ENCODE assay signal across 2 cellular contexts in genomic region chr10:42827201-42827600, GRCh38.
TF ChIP-seq lines count a peak whose summit lies in the region.

No MANE protein-coding gene starts in this region.

TF ChIP-seq in SK-N-SH, 30 proteins besides CTCF, POLR2A, EP300 and RAD21 (continued from another document):
- no peak for TF ChIP-seq MAX (IDR thresholded peaks at IDR 0.05; ENCODE audit: low read depth)
- TF ChIP-seq, protein P1, sequence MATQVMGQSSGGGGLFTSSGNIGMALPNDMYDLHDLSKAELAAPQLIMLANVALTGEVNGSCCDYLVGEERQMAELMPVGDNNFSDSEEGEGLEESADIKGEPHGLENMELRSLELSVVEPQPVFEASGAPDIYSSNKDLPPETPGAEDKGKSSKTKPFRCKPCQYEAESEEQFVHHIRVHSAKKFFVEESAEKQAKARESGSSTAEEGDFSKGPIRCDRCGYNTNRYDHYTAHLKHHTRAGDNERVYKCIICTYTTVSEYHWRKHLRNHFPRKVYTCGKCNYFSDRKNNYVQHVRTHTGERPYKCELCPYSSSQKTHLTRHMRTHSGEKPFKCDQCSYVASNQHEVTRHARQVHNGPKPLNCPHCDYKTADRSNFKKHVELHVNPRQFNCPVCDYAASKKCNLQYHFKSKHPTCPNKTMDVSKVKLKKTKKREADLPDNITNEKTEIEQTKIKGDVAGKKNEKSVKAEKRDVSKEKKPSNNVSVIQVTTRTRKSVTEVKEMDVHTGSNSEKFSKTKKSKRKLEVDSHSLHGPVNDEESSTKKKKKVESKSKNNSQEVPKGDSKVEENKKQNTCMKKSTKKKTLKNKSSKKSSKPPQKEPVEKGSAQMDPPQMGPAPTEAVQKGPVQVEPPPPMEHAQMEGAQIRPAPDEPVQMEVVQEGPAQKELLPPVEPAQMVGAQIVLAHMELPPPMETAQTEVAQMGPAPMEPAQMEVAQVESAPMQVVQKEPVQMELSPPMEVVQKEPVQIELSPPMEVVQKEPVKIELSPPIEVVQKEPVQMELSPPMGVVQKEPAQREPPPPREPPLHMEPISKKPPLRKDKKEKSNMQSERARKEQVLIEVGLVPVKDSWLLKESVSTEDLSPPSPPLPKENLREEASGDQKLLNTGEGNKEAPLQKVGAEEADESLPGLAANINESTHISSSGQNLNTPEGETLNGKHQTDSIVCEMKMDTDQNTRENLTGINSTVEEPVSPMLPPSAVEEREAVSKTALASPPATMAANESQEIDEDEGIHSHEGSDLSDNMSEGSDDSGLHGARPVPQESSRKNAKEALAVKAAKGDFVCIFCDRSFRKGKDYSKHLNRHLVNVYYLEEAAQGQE (IDR thresholded peaks at IDR 0.05; ENCODE audit: low read depth, low read length) = no peak

TF ChIP-seq in SK-N-SH treated with all-trans-retinoic acid at 6 μM for 48 hours, 23 proteins besides CTCF, POLR2A, EP300 and RAD21 (continued from another document):
- TF ChIP-seq ARNTL (CRISPR knock-in tag; IDR thresholded peaks at IDR 0.05; ENCODE audit: borderline replicate concordance, low read depth) (no peak), ZFP3 (CRISPR knock-in tag; IDR thresholded peaks at IDR 0.05) (no peak), PATZ1 (CRISPR knock-in tag; IDR thresholded peaks at IDR 0.05; ENCODE audit: borderline replicate concordance) (no peak), CSDC2 (CRISPR knock-in tag; IDR thresholded peaks at IDR 0.05) (no peak)
